In genomic region chr4:53688186-53688790, GRCh38 we compare ENCODE assay signal across 8 cellular contexts.
DNase-seq lines count a peak whose midpoint lies in the region; ATAC-seq and TF ChIP-seq lines count a peak whose summit lies in the region.

No MANE protein-coding gene starts in this region.

- H3K9me3 Mint-ChIP-seq in activated CD4-positive, alpha-beta T cell treated with anti-CD3 and anti-CD28 coated beads, Interleukin-2, amount 10 ng/mL, durations not matched to agents 24 days and 14 days, result peaks cover 4% of the 10 kb centered on the region

- DNase-seq in activated CD4-positive, alpha-beta T cell treated with anti-CD3 and anti-CD28 coated beads, Interleukin-2, amount 10 ng/mL, durations not matched to agents 24 days and 14 days, result peak; percentile 57
- no peak for DNase-seq in activated CD4-positive, alpha-beta T cell treated with anti-CD3 and anti-CD28 coated beads for 4 hours
- DNase-seq in MV-4-11 (lab: John Stamatoyannopoulos, UW) (peak; percentile 93), dedifferentiated amniotic fluid mesenchymal stem cell (ENCODE audit: extremely low spot score) (peak; percentile 97), coronary artery (ENCODE audit: low spot score) (no peak), left lobe of liver (ENCODE audit: low spot score) (no peak)
- DNase-seq in stimulated activated CD8-positive, alpha-beta memory T cell treated with anti-CD3 and anti-CD28 coated beads, Interleukin-7, amount 100 ng/mL, for 48 hours (ENCODE audit: extremely low read depth in 1 of 2, low read depth in 1 of 2), result peak; percentile 11 to 44

- H3K27me3 Mint-ChIP-seq in activated CD4-positive, alpha-beta T cell treated with anti-CD3 and anti-CD28 coated beads, Interleukin-2, amount 10 ng/mL, durations not matched to agents 24 days and 14 days, result peaks cover 5% of the 10 kb centered on the region

- ATAC-seq in HG02588 (IDR thresholded peaks at IDR 0.05; ENCODE audit: unreplicated experiment) (peak; percentile 95), left lobe of liver (no peak)

- H3K4me3 Mint-ChIP-seq in activated CD4-positive, alpha-beta T cell treated with anti-CD3 and anti-CD28 coated beads, Interleukin-2, amount 10 ng/mL, durations not matched to agents 24 days and 14 days, result no peak overlapping the region

- no peaks in the 10 kb centered on the region for H3K36me3 Mint-ChIP-seq in activated CD4-positive, alpha-beta T cell treated with anti-CD3 and anti-CD28 coated beads, Interleukin-2, amount 10 ng/mL, durations not matched to agents 24 days and 14 days (ENCODE audit: low read depth)

- peak overlapping the region; percentile 69 for H3K27ac Mint-ChIP-seq in activated CD4-positive, alpha-beta T cell treated with anti-CD3 and anti-CD28 coated beads, Interleukin-2, amount 10 ng/mL, durations not matched to agents 24 days and 14 days

- TF ChIP-seq CTCF in coronary artery (IDR thresholded peaks at IDR 0.05), result no peak

- intact Hi-C loops in activated CD4-positive, alpha-beta T cell treated with anti-CD3 and anti-CD28 coated beads, Interleukin-2, amount 10 ng/mL, durations not matched to agents 24 days and 14 days (cut with micrococcal nuclease), result loop anchor here (5.0 kb wide), 1 partner anchor 374 kb away; the partner anchor contains the start of gene CHIC2

- H3K4me3 ChIP-seq in coronary artery, result no peak overlapping the region

- peak overlapping the region in 1 of 2 donors; percentile 37 for H3K27ac ChIP-seq in coronary artery

- peaks cover 7% of the 10 kb centered on the region for H3K4me1 Mint-ChIP-seq in activated CD4-positive, alpha-beta T cell treated with anti-CD3 and anti-CD28 coated beads, Interleukin-2, amount 10 ng/mL, durations not matched to agents 24 days and 14 days

Comparison
In these comparisons a context has a peak if more than half of its experiments do, and no peak if none do; other contexts are left out.
1. DNase-seq: peak in activated CD4-positive, alpha-beta T cell treated with anti-CD3 and anti-CD28 coated beads, Interleukin-2, amount 10 ng/mL, durations not matched to agents 24 days and 14 days (single experiment), MV-4-11 (single experiment), dedifferentiated amniotic fluid mesenchymal stem cell (single experiment) and stimulated activated CD8-positive, alpha-beta memory T cell treated with anti-CD3 and anti-CD28 coated beads, Interleukin-7, amount 100 ng/mL, for 48 hours (2 of 2); none in activated CD4-positive, alpha-beta T cell treated with anti-CD3 and anti-CD28 coated beads for 4 hours (0 of 2), coronary artery (single experiment) and left lobe of liver (single experiment).